Comparison of ENCODE assay signal across 23 cellular contexts in genomic region chr10:29732918-29733317, GRCh38.
DNase-seq lines count a peak whose midpoint lies in the region; TF ChIP-seq lines count a peak whose summit lies in the region.
"Had no signal": no experiment of that assay in that cellular context is flagged by ENCODE, and none has a peak within 500 bp of the region (broad histone marks: within the 10 kb centered on the region; RNA-seq: fewer than 3 reads in every experiment).

No MANE protein-coding gene starts in this region.

- WGBS in esophagus squamous epithelium, 2 donors, result 36 to 54% methylated on average over 2 of the region's 2 CpGs

- H3K9me3 Mint-ChIP-seq in activated naive CD4-positive, alpha-beta T cell treated with anti-CD3 and anti-CD28 coated beads, Interleukin-2, amount 50 U/mL, for 24 hours, result no peaks in the 10 kb centered on the region
- H3K9me3 Mint-ChIP-seq in osteocyte (ENCODE audit: unreplicated experiment) (no peaks in the 10 kb centered on the region), endothelial cell (ENCODE audit: unreplicated experiment) (no peaks in the 10 kb centered on the region)
- H3K9me3 Mint-ChIP-seq: activated CD8-positive, alpha-beta T cell treated with anti-CD3 and anti-CD28 coated beads for 36 hours; activated naive CD4-positive, alpha-beta T cell treated with anti-CD3 and anti-CD28 coated beads for 36 hours; stimulated activated effector memory CD8-positive, alpha-beta T cell treated with anti-CD3 and anti-CD28 coated beads, Interleukin-12 subunit alpha, Interleukin-12 subunit beta, amount 100 ng/mL, for 72 hours; WTC11 had no signal

- peaks cover 7% of the 10 kb centered on the region for H3K36me3 Mint-ChIP-seq in activated naive CD4-positive, alpha-beta T cell treated with anti-CD3 and anti-CD28 coated beads, Interleukin-2, amount 50 U/mL, for 24 hours
- H3K36me3 Mint-ChIP-seq in osteocyte (ENCODE audit: unreplicated experiment) (peaks cover 18% of the 10 kb centered on the region), endothelial cell (ENCODE audit: low read depth, unreplicated experiment) (peaks cover 14% of the 10 kb centered on the region)
- H3K36me3 Mint-ChIP-seq: stimulated activated effector memory CD8-positive, alpha-beta T cell treated with anti-CD3 and anti-CD28 coated beads, Interleukin-12 subunit alpha, Interleukin-12 subunit beta, amount 100 ng/mL, for 72 hours had no signal

- intact Hi-C loops in esophagus squamous epithelium (cut with DNase I), result loop anchor here (10.0 kb wide), 3 partner anchors 112 to 262 kb away; no protein-coding TSS in a partner anchor
- intact Hi-C loops in vagina (cut with DNase I), result loop anchor here (10.0 kb wide), 1 partner anchor 82 kb away; no protein-coding TSS in a partner anchor

- H3K27me3 ChIP-seq in esophagus squamous epithelium (no peaks in the 10 kb centered on the region), vagina (no peaks in the 10 kb centered on the region)
- H3K27me3 ChIP-seq: brain microvascular endothelial cell, right atrium auricular region had no signal

- H3K4me3 Mint-ChIP-seq in activated naive CD4-positive, alpha-beta T cell treated with anti-CD3 and anti-CD28 coated beads, Interleukin-2, amount 50 U/mL, for 24 hours, result peak overlapping the region; percentile 90
- H3K4me3 Mint-ChIP-seq in osteocyte (ENCODE audit: unreplicated experiment) (peak overlapping the region; percentile 83), endothelial cell (ENCODE audit: unreplicated experiment) (no peak overlapping the region)
- H3K4me3 Mint-ChIP-seq: activated CD8-positive, alpha-beta T cell treated with anti-CD3 and anti-CD28 coated beads for 36 hours; activated naive CD4-positive, alpha-beta T cell treated with anti-CD3 and anti-CD28 coated beads for 36 hours; stimulated activated effector memory CD8-positive, alpha-beta T cell treated with anti-CD3 and anti-CD28 coated beads, Interleukin-12 subunit alpha, Interleukin-12 subunit beta, amount 100 ng/mL, for 72 hours had no signal

- TF ChIP-seq CTCF in esophagus squamous epithelium (IDR thresholded peaks at IDR 0.05) (no peak), osteocyte (IDR thresholded peaks at IDR 0.05) (no peak), vagina (IDR thresholded peaks at IDR 0.05) (no peak), endothelial cell (IDR thresholded peaks at IDR 0.05; ENCODE audit: unreplicated experiment) (no peak)

- peaks cover 0 to 8% (median 0%) of the 10 kb centered on the region in 3 donors for H3K36me3 ChIP-seq in esophagus squamous epithelium
- H3K36me3 ChIP-seq in vagina, result no peaks in the 10 kb centered on the region
- H3K36me3 ChIP-seq: brain microvascular endothelial cell, right atrium auricular region had no signal

- no peak overlapping the region for H3K27ac Mint-ChIP-seq in activated naive CD4-positive, alpha-beta T cell treated with anti-CD3 and anti-CD28 coated beads, Interleukin-2, amount 50 U/mL, for 24 hours
- H3K27ac Mint-ChIP-seq in osteocyte (ENCODE audit: unreplicated experiment) (no peak overlapping the region), endothelial cell (ENCODE audit: unreplicated experiment) (no peak overlapping the region)
- H3K27ac Mint-ChIP-seq: activated CD8-positive, alpha-beta T cell treated with anti-CD3 and anti-CD28 coated beads for 36 hours; activated naive CD4-positive, alpha-beta T cell treated with anti-CD3 and anti-CD28 coated beads for 36 hours; stimulated activated effector memory CD8-positive, alpha-beta T cell treated with anti-CD3 and anti-CD28 coated beads, Interleukin-12 subunit alpha, Interleukin-12 subunit beta, amount 100 ng/mL, for 72 hours; WTC11 had no signal

- DNase-seq in activated naive CD4-positive, alpha-beta T cell treated with anti-CD3 and anti-CD28 coated beads, Interleukin-2, amount 50 U/mL, for 16 hours, result no peak
- DNase-seq in esophagus squamous epithelium (lab: John Stamatoyannopoulos, UW), result no peak
- DNase-seq in osteocyte (ENCODE audit: extremely low spot score, unreplicated experiment), result no peak
- DNase-seq in vagina (ENCODE audit: extremely low spot score in 2 of 2), result no peak
- DNase-seq in endothelial cell (ENCODE audit: low spot score), result no peak
- no peak for DNase-seq in HuH-7 (ENCODE audit: low spot score)
- no peak for DNase-seq in T-helper 9 cell
- DNase-seq: activated CD8-positive, alpha-beta T cell treated with anti-CD3 and anti-CD28 coated beads for 36 hours; activated naive CD4-positive, alpha-beta T cell treated with anti-CD3 and anti-CD28 coated beads for 36 hours; activated T-cell treated with anti-CD3 and anti-CD28 coated beads, Interleukin-2, amount 50 U/mL, for 1 hour; brain microvascular endothelial cell; cortex of kidney; DMS53; foreskin keratinocyte; kidney; mammary epithelial cell; NCI-H1105 treated with DMSO at 0.1 percent for 48 hours; NCI-H69; stimulated activated CD4-positive, alpha-beta T cell treated with anti-CD3 and anti-CD28 coated beads, Interleukin-15, amount 100 ng/mL, for 24 hours had no signal

- no peaks in the 10 kb centered on the region for H3K27me3 Mint-ChIP-seq in activated naive CD4-positive, alpha-beta T cell treated with anti-CD3 and anti-CD28 coated beads, Interleukin-2, amount 50 U/mL, for 24 hours
- H3K27me3 Mint-ChIP-seq in osteocyte (ENCODE audit: unreplicated experiment) (no peaks in the 10 kb centered on the region), endothelial cell (ENCODE audit: unreplicated experiment) (peaks cover 17% of the 10 kb centered on the region)

- peaks cover 65% of the 10 kb centered on the region for H3K4me1 Mint-ChIP-seq in activated naive CD4-positive, alpha-beta T cell treated with anti-CD3 and anti-CD28 coated beads, Interleukin-2, amount 50 U/mL, for 24 hours
- H3K4me1 Mint-ChIP-seq in osteocyte (ENCODE audit: unreplicated experiment), result peaks cover 64% of the 10 kb centered on the region
- H3K4me1 Mint-ChIP-seq in endothelial cell (ENCODE audit: unreplicated experiment), result peaks cover 63% of the 10 kb centered on the region

- H3K4me1 ChIP-seq in esophagus squamous epithelium (peaks cover 12 to 83% (median 30%) of the 10 kb centered on the region in 3 donors), vagina (peaks cover 66% of the 10 kb centered on the region)

- H3K4me3 ChIP-seq in esophagus squamous epithelium, result peak overlapping the region in 3 of 4 donors; percentile 74 to 97 (median 95)
- peak overlapping the region; percentile 77 to 80 for H3K4me3 ChIP-seq in vagina
- H3K4me3 ChIP-seq: right atrium auricular region had no signal

- peak overlapping the region; percentile 96 to 100 (median 98) for H3K27ac ChIP-seq in esophagus squamous epithelium
- peak overlapping the region; percentile 99 for H3K27ac ChIP-seq in vagina
- H3K27ac ChIP-seq: brain microvascular endothelial cell, foreskin keratinocyte had no signal

- H3K9me3 ChIP-seq in esophagus squamous epithelium, result no peaks in the 10 kb centered on the region
- no peaks in the 10 kb centered on the region for H3K9me3 ChIP-seq in vagina
- H3K9me3 ChIP-seq: right atrium auricular region had no signal

- no peak for TF ChIP-seq POLR2A in esophagus squamous epithelium (IDR thresholded peaks at IDR 0.05)
- TF ChIP-seq POLR2A in vagina (IDR thresholded peaks at IDR 0.05), result no peak
